ENCODE assay signal across 8 cellular contexts in the genomic region with DNA sequence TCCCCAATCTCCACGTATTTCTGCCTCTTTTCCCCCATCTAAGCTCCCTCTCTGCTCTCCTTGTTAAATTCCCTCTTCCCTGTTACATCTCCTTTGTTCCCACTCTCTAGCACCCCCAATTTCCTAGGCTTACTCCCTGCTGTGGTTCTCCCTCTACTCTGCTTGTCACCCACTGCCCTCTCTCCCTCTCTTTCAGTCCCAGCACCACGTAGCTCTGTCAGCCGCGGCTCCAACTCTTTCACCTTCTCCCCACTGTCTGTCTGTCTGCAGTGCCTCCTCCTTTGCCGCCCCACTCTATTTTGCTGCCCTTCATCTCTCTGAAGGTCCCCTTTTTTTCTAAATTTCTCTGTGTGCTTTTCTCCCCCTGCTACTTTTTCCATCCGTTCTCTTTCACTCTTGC. TPM values are rescaled to one million over a fixed set of nuclear protein-coding genes. Genes with fewer than 3 reads are reported as not detected.
DNase-seq lines count a peak whose midpoint lies in the region; ATAC-seq and TF ChIP-seq lines count a peak whose summit lies in the region.

No MANE protein-coding gene starts in this region.

- DNase-seq in heart right ventricle = no peak
- DNase-seq in Right ventricle myocardium inferior (ENCODE audit: missing footprints) = no peak
- no peak for DNase-seq in brain microvascular endothelial cell
- DNase-seq in memory B cell (ENCODE audit: low spot score in 2 of 2) = no peak
- DNase-seq in aorta = no peak
- DNase-seq in NCI-H2081 (lab: John Stamatoyannopoulos, UW) = no peak
- no peak for DNase-seq in NCI-H345 treated with DMSO at 0.1 percent for 48 hours (lab: John Stamatoyannopoulos, UW; ENCODE audit: unreplicated experiment)
- no peak for DNase-seq in left lobe of liver (ENCODE audit: low spot score)

- in situ Hi-C loops in brain microvascular endothelial cell (cut with HindIII; ENCODE audit: low pct_ligation_motif_present, low sequenced_read_pairs) = no loop called here

- peak overlapping the region; percentile 95 for H3K27ac Mint-ChIP-seq in memory B cell

- H3K4me3 ChIP-seq in heart right ventricle (peak overlapping the region; percentile 59 to 98 (median 80)), brain microvascular endothelial cell (ENCODE audit: low read depth, low read length) (peak overlapping the region; percentile 96), aorta (ENCODE audit: low read length in 2 of 2) (peak overlapping the region; percentile 88 to 99)

- intact Hi-C loops in heart right ventricle (cut with DNase I) = loop anchor here in 1 of 10 donors (2.0 kb wide), 1 partner anchor 46 kb away; a partner anchor contains a TSS
- intact Hi-C loops in Right ventricle myocardium inferior (cut with DNase I) = loop anchor here (2.0 kb wide), 1 partner anchor 46 kb away; a partner anchor contains a TSS
- intact Hi-C loops in aorta (cut with DNase I) = no loop called here

- H3K9me3 ChIP-seq in heart right ventricle (peaks cover 0 to 76% (median 13%) of the 10 kb centered on the region in 11 donors), aorta (ENCODE audit: control insufficient read depth, low read length) (peaks cover 7% of the 10 kb centered on the region)

- H3K27me3 ChIP-seq in heart right ventricle (no peaks in the 10 kb centered on the region), brain microvascular endothelial cell (replicated peaks) (no peaks in the 10 kb centered on the region), aorta (ENCODE audit: control insufficient read depth in 1 of 2, insufficient read depth in 2 of 2, low read length in 1 of 2) (no peaks in the 10 kb centered on the region)

- H3K27ac ChIP-seq in heart right ventricle = peak overlapping the region in 6 of 10 donors; percentile 66 to 88 (median 80)
- no peak overlapping the region for H3K27ac ChIP-seq in brain microvascular endothelial cell
- no peak overlapping the region for H3K27ac ChIP-seq in aorta (ENCODE audit: low read depth in 1 of 2, low read length in 2 of 2)

- H3K4me1 ChIP-seq in heart right ventricle (peaks cover 6 to 30% (median 21%) of the 10 kb centered on the region in 9 donors), aorta (ENCODE audit: control insufficient read depth in 1 of 2, insufficient read depth in 2 of 2, low read length in 2 of 2) (peaks cover 2 to 5% of the 10 kb centered on the region in 2 donors)

- peaks cover 18% of the 10 kb centered on the region for H3K9me3 Mint-ChIP-seq in memory B cell

- H3K27me3 Mint-ChIP-seq in memory B cell = no peaks in the 10 kb centered on the region

- peak overlapping the region; percentile 93 for H3K4me3 Mint-ChIP-seq in memory B cell

- no peak for ATAC-seq in heart right ventricle
- no peak for ATAC-seq in Right ventricle myocardium inferior
- no peak for ATAC-seq in memory B cell (ENCODE audit: low read depth)
- ATAC-seq in aorta (ENCODE audit: low FRiP score) = no peak
- ATAC-seq in left lobe of liver = no peak

- no peak for TF ChIP-seq CTCF in heart right ventricle (IDR thresholded peaks at IDR 0.05)
- no peak for TF ChIP-seq CTCF in brain microvascular endothelial cell (IDR thresholded peaks at IDR 0.05; ENCODE audit: low read depth, low read length, missing control alignments)

- H3K36me3 ChIP-seq in heart right ventricle = peaks cover 0 to 43% (median 11%) of the 10 kb centered on the region in 9 donors
- H3K36me3 ChIP-seq in brain microvascular endothelial cell (replicated peaks) = peaks cover 10% of the 10 kb centered on the region
- no peaks in the 10 kb centered on the region for H3K36me3 ChIP-seq in aorta (ENCODE audit: control insufficient read depth in 1 of 2, insufficient read depth in 2 of 2, low read length in 1 of 2)

- H3K36me3 Mint-ChIP-seq in memory B cell = peaks cover 46% of the 10 kb centered on the region

- 4 to 10% methylated on average over 6 of the region's 6 CpGs for WGBS in heart right ventricle, 2 donors
- 0 to 2% methylated on average over 6 of the region's 6 CpGs for WGBS in aorta, 2 donors

- peaks cover 18% of the 10 kb centered on the region for H3K4me1 Mint-ChIP-seq in memory B cell

RNA-seq across cellular contexts. Expression of a gene that starts 1.0 kb away (rescaled TPM):
- total RNA-seq in heart right ventricle (10 to 100 TPM in 2 of 10 donors, 1 to 10 TPM in 8; 6.7 to 10.7 (median 9.3) TPM), Right ventricle myocardium inferior (7.2 TPM), aorta (10 to 100 TPM; 33.8 to 40.7 TPM), left lobe of liver (5.5 TPM)
- polyA plus RNA-seq in heart right ventricle (1 to 10 TPM; 3.1 to 8.5 TPM), aorta (10 to 100 TPM in 1 of 2 donors, under 1 TPM in 1; 0.88 to 19.6 TPM)

RNA-seq across cellular contexts. Expression of a gene that starts 45.2 kb away (rescaled TPM):
- total RNA-seq in heart right ventricle = 1 to 10 TPM; 4.9 to 8.0 (median 6.5) TPM
- 1 to 10 TPM; 1.6 to 2.2 TPM for polyA plus RNA-seq in heart right ventricle
- 5.2 TPM for total RNA-seq in Right ventricle myocardium inferior
- total RNA-seq in aorta = 10 to 100 TPM in 1 of 2 donors, 1 to 10 TPM in 1; 8.1 to 11.0 TPM
- polyA plus RNA-seq in aorta = 1 to 10 TPM in 1 of 2 donors, under 1 TPM in 1; 0.88 to 2.1 TPM
- total RNA-seq in left lobe of liver = 3.9 TPM

RNA-seq across cellular contexts. Expression of a gene that starts 45.9 kb away (rescaled TPM):
- total RNA-seq in heart right ventricle = 10 to 100 TPM in 2 of 10 donors, 1 to 10 TPM in 8; 5.1 to 11.4 (median 8.7) TPM
- polyA plus RNA-seq in heart right ventricle = 10 to 100 TPM in 1 of 2 donors, 1 to 10 TPM in 1; 3.8 to 14.4 TPM
- 7.9 TPM for total RNA-seq in Right ventricle myocardium inferior
- total RNA-seq in aorta = 10 to 100 TPM; 21.4 to 22.0 TPM
- 10 to 100 TPM in 1 of 2 donors, 1 to 10 TPM in 1; 4.1 to 14.3 TPM for polyA plus RNA-seq in aorta
- 3.0 TPM for total RNA-seq in left lobe of liver

Comparison
In these comparisons a context has a peak if more than half of its experiments do, and no peak if none do; other contexts are left out.
1. H3K27ac ChIP-seq: peak in heart right ventricle (6 of 10); none in brain microvascular endothelial cell (single experiment) and aorta (0 of 2).
2. Peak in every context shown above with its lines, with median percentiles within 50 percentile points of each other: H3K4me3 ChIP-seq.